Comparison of ENCODE assay signal across 9 cellular contexts in genomic region chr1:64960731-64961130, GRCh38. TPM values are rescaled to one million over a fixed set of nuclear protein-coding genes. Genes with fewer than 3 reads are reported as not detected.
A peak's percentile ranks its signal among the peaks of the same experiment; 100 is the strongest.
DNase-seq lines count a peak whose midpoint lies in the region; ATAC-seq and TF ChIP-seq lines count a peak whose summit lies in the region.
"Had no signal": no experiment of that assay in that cellular context is flagged by ENCODE, and none has a peak within 500 bp of the region (broad histone marks: within the 10 kb centered on the region; RNA-seq: fewer than 3 reads in every experiment).

No MANE protein-coding gene starts in this region.

- TF ChIP-seq CTCF in Loucy (conservative IDR thresholded peaks at IDR 0.05; ENCODE audit: low read length) (no peak), brain microvascular endothelial cell (IDR thresholded peaks at IDR 0.05; ENCODE audit: low read depth, low read length, missing control alignments) (no peak)

- H4K20me1 ChIP-seq in Loucy (ENCODE audit: insufficient read depth, low read length, poor library complexity, severe bottlenecking): peaks cover 73% of the 10 kb centered on the region

- H3K36me3 ChIP-seq in Loucy (ENCODE audit: insufficient read depth, low read length) (no peaks in the 10 kb centered on the region), brain microvascular endothelial cell (replicated peaks) (no peaks in the 10 kb centered on the region)

- in situ Hi-C loops in brain microvascular endothelial cell (cut with HindIII; ENCODE audit: low pct_ligation_motif_present, low sequenced_read_pairs): no loop called here

- H3K9me3 ChIP-seq in Loucy (ENCODE audit: insufficient read depth, low read depth, low read length): no peaks in the 10 kb centered on the region

- H3K27ac ChIP-seq in brain microvascular endothelial cell: no peak overlapping the region

- CTCF ChIA-PET in activated naive CD4-positive, alpha-beta T cell treated with anti-CD3 and anti-CD28 coated beads for 36 hours (lab: Charles Lee): interaction anchor here (0.6 to 2.6 kb wide), 5 partner anchors 32 to 83 kb away, joined by 4 to 12 read pairs (median 6); no protein-coding TSS in a partner anchor

- peak overlapping the region; percentile 17 for H3K9ac ChIP-seq in Loucy (ENCODE audit: low read depth, low read length, poor library complexity, severe bottlenecking)

- no peak for DNase-seq in activated naive CD4-positive, alpha-beta T cell treated with anti-CD3 and anti-CD28 coated beads for 36 hours
- DNase-seq in activated naive CD4-positive, alpha-beta T cell treated with anti-CD3 and anti-CD28 coated beads, Interleukin-2, amount 50 U/mL, for 16 hours: no peak
- DNase-seq in stimulated activated naive CD8-positive, alpha-beta T cell treated with anti-CD3 and anti-CD28 coated beads, Interleukin-15, amount 100 ng/mL, for 72 hours: peak in 1 of 2 donors; percentile 26
- DNase-seq in NCI-H2171 (lab: John Stamatoyannopoulos, UW) (no peak), NCI-H526 (lab: John Stamatoyannopoulos, UW) (no peak), brain microvascular endothelial cell (no peak)

- H3K4me2 ChIP-seq in Loucy (ENCODE audit: low read depth, low read length, poor library complexity, severe bottlenecking): peak overlapping the region; percentile 86

- intact Hi-C loops in activated naive CD4-positive, alpha-beta T cell treated with anti-CD3 and anti-CD28 coated beads for 36 hours (cut with micrococcal nuclease): loop anchor here (2.0 to 10.0 kb wide), 7 partner anchors 216 to 1412 kb away; partner anchors contain the start of gene RAVER2

- H3K27ac Mint-ChIP-seq in activated naive CD4-positive, alpha-beta T cell treated with anti-CD3 and anti-CD28 coated beads for 36 hours: peak overlapping the region; percentile 69
- peak overlapping the region; percentile 2 to 77 for H3K27ac Mint-ChIP-seq in stimulated activated naive CD8-positive, alpha-beta T cell treated with anti-CD3 and anti-CD28 coated beads, Interleukin-15, amount 100 ng/mL, for 72 hours

- no peaks in the 10 kb centered on the region for H3K9me3 Mint-ChIP-seq in activated naive CD4-positive, alpha-beta T cell treated with anti-CD3 and anti-CD28 coated beads for 36 hours
- H3K9me3 Mint-ChIP-seq in stimulated activated naive CD8-positive, alpha-beta T cell treated with anti-CD3 and anti-CD28 coated beads, Interleukin-15, amount 100 ng/mL, for 72 hours: no peaks in the 10 kb centered on the region

- peaks cover 87% of the 10 kb centered on the region for H3K4me1 ChIP-seq in Loucy (ENCODE audit: insufficient read depth, low read length, poor library complexity, severe bottlenecking)

- no peaks in the 10 kb centered on the region for H3K27me3 ChIP-seq in Loucy (ENCODE audit: insufficient read depth, low read length, poor library complexity, severe bottlenecking)
- H3K27me3 ChIP-seq in brain microvascular endothelial cell (replicated peaks): no peaks in the 10 kb centered on the region

- peak; percentile 67 for ATAC-seq in HG02678 (IDR thresholded peaks at IDR 0.05; ENCODE audit: unreplicated experiment)
- ATAC-seq in stimulated activated naive CD8-positive, alpha-beta T cell treated with anti-CD3 and anti-CD28 coated beads, Interleukin-15, amount 100 ng/mL, for 72 hours: peak; percentile 57
- ATAC-seq: HCT116 had no signal

- peak overlapping the region; percentile 96 for H3K4me3 ChIP-seq in Loucy (ENCODE audit: low read length, poor library complexity, severe bottlenecking)
- no peak overlapping the region for H3K4me3 ChIP-seq in brain microvascular endothelial cell (ENCODE audit: low read depth, low read length)

- peaks cover 9% of the 10 kb centered on the region for H3K36me3 Mint-ChIP-seq in activated naive CD4-positive, alpha-beta T cell treated with anti-CD3 and anti-CD28 coated beads for 36 hours (ENCODE audit: low read depth)

- peaks cover 3% of the 10 kb centered on the region; the same call in 1 of the 2 replicates for H3F3A ChIP-seq in Loucy (ENCODE audit: low read depth)

- no peak overlapping the region for H2AFZ ChIP-seq in Loucy (ENCODE audit: low read length)

- peaks cover 99% of the 10 kb centered on the region for H3K79me2 ChIP-seq in Loucy (ENCODE audit: insufficient read depth, low read length)

- H3K4me3 Mint-ChIP-seq in activated naive CD4-positive, alpha-beta T cell treated with anti-CD3 and anti-CD28 coated beads for 36 hours: peak overlapping the region; percentile 35
- peak overlapping the region; percentile 75 to 94 for H3K4me3 Mint-ChIP-seq in stimulated activated naive CD8-positive, alpha-beta T cell treated with anti-CD3 and anti-CD28 coated beads, Interleukin-15, amount 100 ng/mL, for 72 hours

- H3K4me1 Mint-ChIP-seq in activated naive CD4-positive, alpha-beta T cell treated with anti-CD3 and anti-CD28 coated beads for 36 hours (ENCODE audit: low read depth): peaks cover 65% of the 10 kb centered on the region
- peaks cover 54% of the 10 kb centered on the region for H3K4me1 Mint-ChIP-seq in stimulated activated naive CD8-positive, alpha-beta T cell treated with anti-CD3 and anti-CD28 coated beads, Interleukin-15, amount 100 ng/mL, for 72 hours

- no peaks in the 10 kb centered on the region for H3K27me3 Mint-ChIP-seq in activated naive CD4-positive, alpha-beta T cell treated with anti-CD3 and anti-CD28 coated beads for 36 hours (ENCODE audit: low read depth)
- H3K27me3 Mint-ChIP-seq in stimulated activated naive CD8-positive, alpha-beta T cell treated with anti-CD3 and anti-CD28 coated beads, Interleukin-15, amount 100 ng/mL, for 72 hours: no peaks in the 10 kb centered on the region

- no peaks in the 10 kb centered on the region for H3K9me2 ChIP-seq in Loucy (replicated peaks; ENCODE audit: low read depth, low read length)

RNA-seq across cellular contexts. Expression of gene JAK1, which starts 5.6 kb away (rescaled TPM):
- 100 to 1,000 TPM; 139 to 140 TPM for total RNA-seq in activated naive CD4-positive, alpha-beta T cell treated with anti-CD3 and anti-CD28 coated beads for 36 hours
